8 cellular contexts compared by ENCODE assay signal in genomic region chr1:11013160-11013531, GRCh38. TPM values are rescaled to one million over a fixed set of nuclear protein-coding genes. Genes with fewer than 3 reads are reported as not detected.
DNase-seq lines count a peak whose midpoint lies in the region; ATAC-seq and TF ChIP-seq lines count a peak whose summit lies in the region.

No MANE protein-coding gene starts in this region.

- H3K27me3 ChIP-seq in HUES48 (ENCODE audit: control insufficient read depth, insufficient read depth, low read length) = no peaks in the 10 kb centered on the region

- H3K9ac ChIP-seq in HUES48 (ENCODE audit: low read depth, low read length) = peak overlapping the region; percentile 100

- TF ChIP-seq CTCF in CD14-positive monocyte (IDR thresholded peaks at IDR 0.05) (no peak), brain (conservative IDR thresholded peaks at IDR 0.05) (no peak)

- intact Hi-C loops in CD14-positive monocyte (cut with micrococcal nuclease) = loop anchor here (5.0 to 10.0 kb wide), 2 partner anchors 252 to 259 kb away; partner anchors contain the start of genes MTOR (in 1 of the 2) and UBIAD1 (in 1 of the 2)

- H3K27me3 Mint-ChIP-seq in CD14-positive monocyte (ENCODE audit: low read depth in 3 of 3) (peaks cover 0 to 2% (median 1%) of the 10 kb centered on the region in 3 donors), brain (peaks cover 8% of the 10 kb centered on the region)

- H3K4me1 ChIP-seq in HUES48 (ENCODE audit: control insufficient read depth, insufficient read depth, low read length) (peaks cover 10% of the 10 kb centered on the region), mesodermal cell (ENCODE audit: control insufficient read depth, insufficient read depth, low read length, poor library complexity, severe bottlenecking) (peaks cover 3% of the 10 kb centered on the region)

- 3 to 4% methylated on average over 3 to 10 of the region's 11 CpGs for WGBS in mesodermal cell (ENCODE audit: insufficient coverage in 2 of 2), 2 experiments

- H3K27ac ChIP-seq in HUES48 (ENCODE audit: low read depth, low read length) = peak overlapping the region; percentile 98
- H3K27ac ChIP-seq in mesodermal cell (ENCODE audit: low read depth, low read length, severe bottlenecking) = peak overlapping the region; percentile 100

- H3K9me3 Mint-ChIP-seq in CD14-positive monocyte (no peaks in the 10 kb centered on the region), brain (peaks cover 0 to 2% (median 0%) of the 10 kb centered on the region in 5 experiments)

- peaks cover 17% of the 10 kb centered on the region for H3K4me1 Mint-ChIP-seq in CD14-positive monocyte
- H3K4me1 Mint-ChIP-seq in brain = peaks cover 44% of the 10 kb centered on the region

- no peak for ATAC-seq in GM21786 (IDR thresholded peaks at IDR 0.05; ENCODE audit: unreplicated experiment)

- peak overlapping the region; percentile 95 for H3K4me3 ChIP-seq in HUES48 (ENCODE audit: low read depth, low read length)
- peak overlapping the region; percentile 92 for H3K4me3 ChIP-seq in mesodermal cell (ENCODE audit: extremely low read depth, insufficient read depth, low read length, poor library complexity, severe bottlenecking)

- H3K27ac Mint-ChIP-seq in CD14-positive monocyte (peak overlapping the region; percentile 82 to 99 (median 87)), brain (peak overlapping the region; percentile 83 to 96 (median 91))

- H3K4me3 Mint-ChIP-seq in CD14-positive monocyte (peak overlapping the region; percentile 86 to 90), brain (peak overlapping the region; percentile 92 to 99 (median 95))

- H3K36me3 Mint-ChIP-seq in CD14-positive monocyte (peaks cover 29 to 44% of the 10 kb centered on the region in 2 donors), brain (peaks cover 41% of the 10 kb centered on the region)

- peaks cover 44% of the 10 kb centered on the region for H3K36me3 ChIP-seq in HUES48 (ENCODE audit: control insufficient read depth, insufficient read depth, low read length)
- peaks cover 49% of the 10 kb centered on the region for H3K36me3 ChIP-seq in mesodermal cell (ENCODE audit: control insufficient read depth, insufficient read depth, low read length)

- DNase-seq in CD14-positive monocyte (ENCODE audit: low spot score) (no peak), ecto neural progenitor cell (ENCODE audit: low spot score) (no peak), DMS53 treated with DMSO at 0.1 percent for 48 hours (lab: John Stamatoyannopoulos, UW; ENCODE audit: unreplicated experiment) (no peak), NCI-H2227 (lab: John Stamatoyannopoulos, UW; ENCODE audit: unreplicated experiment) (no peak)

- H3K9me3 ChIP-seq in HUES48 (ENCODE audit: control insufficient read depth, insufficient read depth, low read length) (no peaks in the 10 kb centered on the region), mesodermal cell (ENCODE audit: control insufficient read depth, low read length) (no peaks in the 10 kb centered on the region)

RNA-seq across cellular contexts. Expression of gene TARDBP, which starts 0.7 kb away (rescaled TPM):
- polyA plus RNA-seq in CD14-positive monocyte = 10 to 100 TPM; 49.4 to 61.4 TPM
- polyA plus RNA-seq in brain (ENCODE audit: insufficient read depth, low read depth, low replicate concordance) = 167 TPM
- 206 TPM for polyA plus RNA-seq in mesodermal cell (2013, experiment 1 of 2)
- 213 TPM for polyA plus RNA-seq in mesodermal cell (2013, experiment 2 of 2)

RNA-seq across cellular contexts. Expression of gene MASP2, which starts 33.9 kb away (rescaled TPM):
- polyA plus RNA-seq in CD14-positive monocyte = not detected
- polyA plus RNA-seq in brain (ENCODE audit: insufficient read depth, low read depth, low replicate concordance) = not detected
- not detected for polyA plus RNA-seq in mesodermal cell (2013, experiment 1 of 2)
- not detected for polyA plus RNA-seq in mesodermal cell (2013, experiment 2 of 2)

RNA-seq across cellular contexts. Expression of gene SRM, which starts 46.7 kb away (rescaled TPM):
- polyA plus RNA-seq in CD14-positive monocyte = 10 to 100 TPM; 23.2 to 37.6 TPM
- polyA plus RNA-seq in brain (ENCODE audit: insufficient read depth, low read depth, low replicate concordance) = 95.1 TPM
- polyA plus RNA-seq in mesodermal cell (2013, experiment 1 of 2) = 146 TPM
- polyA plus RNA-seq in mesodermal cell (2013, experiment 2 of 2) = 113 TPM
